Comparison of ENCODE assay signal across 12 cellular contexts in the genomic region with DNA sequence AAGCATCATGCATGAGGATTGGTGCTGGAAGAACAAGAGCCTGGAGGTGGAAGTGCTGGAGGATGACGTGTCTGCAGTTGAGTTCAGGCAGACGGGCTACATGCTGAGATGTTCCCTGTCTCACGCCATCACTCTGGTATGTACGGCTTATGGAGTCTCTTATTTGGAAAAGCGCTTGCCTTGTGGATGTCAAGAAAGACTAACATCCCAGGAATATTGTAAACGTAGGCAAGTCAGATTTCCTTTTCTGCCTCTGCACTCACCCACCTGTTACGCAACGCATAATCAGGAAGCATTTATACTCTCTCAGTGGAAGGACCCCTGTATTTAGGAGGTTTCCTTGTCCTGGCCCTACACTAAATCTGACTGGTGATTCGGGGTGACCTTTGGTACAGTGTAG. TPM values are rescaled to one million over a fixed set of nuclear protein-coding genes. Genes with fewer than 3 reads are reported as not detected.
DNase-seq lines count a peak whose midpoint lies in the region; TF ChIP-seq lines count a peak whose summit lies in the region.
"Not testable (repeated sequence)": the region's sequence is repeated elsewhere in the genome, so short reads cannot be mapped to it uniquely, and the experiment has no call there.
"Had no signal": no experiment of that assay in that cellular context is flagged by ENCODE, and none has a peak within 500 bp of the region (broad histone marks: within the 10 kb centered on the region; RNA-seq: fewer than 3 reads in every experiment).

No MANE protein-coding gene starts in this region.

- not testable (repeated sequence) for H3K27me3 ChIP-seq in A673 (replicated peaks; ENCODE audit: insufficient read depth, low read depth, low read length, poor library complexity); mesenchymal stem cell (ENCODE audit: control insufficient read depth in 1 of 2, insufficient read depth in 1 of 2, low read length in 2 of 2); sigmoid colon

- H3K18ac ChIP-seq in mesenchymal stem cell (ENCODE audit: low read depth in 1 of 2, low read length in 2 of 2), result not testable (repeated sequence)

- not testable (repeated sequence) for BruUV-seq in A673 (replicated peaks; lab: Mats Ljungman, UMichigan)

- H2BK5ac ChIP-seq in mesenchymal stem cell (ENCODE audit: low read depth, low read length, poor library complexity, severe bottlenecking), result not testable (repeated sequence)

- H2BK15ac ChIP-seq in mesenchymal stem cell (ENCODE audit: low read depth, poor library complexity, severe bottlenecking), result not testable (repeated sequence)

- not testable (repeated sequence) for H3K36me3 ChIP-seq in A673 (ENCODE audit: insufficient read depth, low read length, poor library complexity, severe bottlenecking); mesenchymal stem cell (ENCODE audit: control insufficient read depth in 1 of 2, insufficient read depth in 2 of 2, low read depth in 1 of 2, low read length in 2 of 2); sigmoid colon

- not testable (repeated sequence) for H2AK5ac ChIP-seq in mesenchymal stem cell (ENCODE audit: low read length, severe bottlenecking)

- not testable (repeated sequence) for H3K4me3 ChIP-seq in A673 (ENCODE audit: low read depth, low read length, poor library complexity, severe bottlenecking); NB4 (ENCODE audit: low read depth, low read length); choroid plexus epithelial cell (ENCODE audit: low read depth, low read length); mesenchymal stem cell (ENCODE audit: insufficient read depth in 1 of 2, low read depth in 1 of 2, low read length in 2 of 2); sigmoid colon

- H4K8ac ChIP-seq in mesenchymal stem cell (ENCODE audit: low read length), result not testable (repeated sequence)

- H3K4me1 ChIP-seq in A673 (ENCODE audit: insufficient read depth, low read length, poor library complexity, severe bottlenecking); mesenchymal stem cell (ENCODE audit: control insufficient read depth, insufficient read depth, low read depth, low read length); sigmoid colon: not testable (repeated sequence)

- TF ChIP-seq CTCF in A673 (conservative IDR thresholded peaks at IDR 0.05; ENCODE audit: low read depth, low read length); NB4 (IDR thresholded peaks at IDR 0.05; ENCODE audit: low read depth, low read length); choroid plexus epithelial cell (conservative IDR thresholded peaks at IDR 0.05; ENCODE audit: low read depth, low read length); sigmoid colon (IDR thresholded peaks at IDR 0.05): not testable (repeated sequence)

- H3K14ac ChIP-seq in mesenchymal stem cell (ENCODE audit: low read length in 2 of 2), result not testable (repeated sequence)

- not testable (repeated sequence) for H2AFZ ChIP-seq in mesenchymal stem cell (ENCODE audit: low read depth, low read length)

- not testable (repeated sequence) for H3K4me2 ChIP-seq in mesenchymal stem cell (ENCODE audit: low read length, poor library complexity, severe bottlenecking)

- TF ChIP-seq EP300 in sigmoid colon (IDR thresholded peaks at IDR 0.05), result not testable (repeated sequence)

- not testable (repeated sequence) for H2BK12ac ChIP-seq in mesenchymal stem cell (ENCODE audit: low read length in 2 of 2)

- POLR2A ChIA-PET in A673 (lab: Charles Lee; ENCODE audit: low non-redundant PET), result not testable (repeated sequence)

- CTCF ChIA-PET in A673 (lab: Charles Lee), result not testable (repeated sequence)

- 94% methylated on average over 3 of the region's 9 CpGs for WGBS in mesenchymal stem cell
- 90 to 92% methylated on average over 7 of the region's 9 CpGs for WGBS in sigmoid colon, 2 donors

- DNase-seq in A673 (ENCODE audit: low spot score) (peak; percentile 4), NB4 (ENCODE audit: low read depth) (peak; percentile 26), amniotic epithelial cell (ENCODE audit: low read depth) (peak; percentile 86), choroid plexus epithelial cell (ENCODE audit: low read depth) (peak; percentile 49), inferior parietal cortex (ENCODE audit: extremely low spot score) (peak; percentile 2), mesenchymal stem cell (peak; percentile 28), sigmoid colon (peak; percentile 56)

- not testable (repeated sequence) for H3K9me3 ChIP-seq in A673 (ENCODE audit: low read depth, low read length, poor library complexity, severe bottlenecking); mesenchymal stem cell (ENCODE audit: control insufficient read depth, low read length); sigmoid colon

- H2BK120ac ChIP-seq in mesenchymal stem cell (ENCODE audit: low read depth, low read length), result not testable (repeated sequence)

- TF ChIP-seq POLR2A in NB4 (IDR thresholded peaks at IDR 0.05; ENCODE audit: extremely low read depth, insufficient read length); sigmoid colon (IDR thresholded peaks at IDR 0.05): not testable (repeated sequence)

- H3K4ac ChIP-seq in mesenchymal stem cell (ENCODE audit: low read depth in 1 of 2, low read length in 2 of 2), result not testable (repeated sequence)

- H3K23ac ChIP-seq in mesenchymal stem cell (ENCODE audit: low read length in 2 of 2), result not testable (repeated sequence)

- not testable (repeated sequence) for H4K91ac ChIP-seq in mesenchymal stem cell (ENCODE audit: low read length)

- not testable (repeated sequence) for H3K27ac ChIP-seq in A673 (ENCODE audit: low read depth, low read length, poor library complexity, severe bottlenecking)
- H3K27ac ChIP-seq in mesenchymal stem cell (ENCODE audit: low read length, poor library complexity, severe bottlenecking) (peak overlapping the region; percentile 82), sigmoid colon (peak overlapping the region; percentile 43 to 74 (median 55))

- intact Hi-C loops in A673 (cut with micrococcal nuclease; ENCODE audit: unreplicated experiment); sigmoid colon (cut with DNase I): not testable (repeated sequence)

- not testable (repeated sequence) for H3K79me1 ChIP-seq in mesenchymal stem cell (replicated peaks; ENCODE audit: low read length, poor library complexity, severe bottlenecking)

- not testable (repeated sequence) for H3K9ac ChIP-seq in mesenchymal stem cell (ENCODE audit: low read length)

RNA-seq across cellular contexts. Expression of a gene that starts 32.7 kb away (rescaled TPM):
- total RNA-seq in A673 (2021) (39.9 and 48.1 TPM in 2 replicates), sigmoid colon (10 to 100 TPM; 18.7 to 41.7 (median 40.3) TPM)
- polyA plus RNA-seq in mesenchymal stem cell (2013, experiment 1 of 2), result 63.2 TPM
- polyA plus RNA-seq in mesenchymal stem cell (2013, experiment 2 of 2), result 64.8 TPM
- polyA plus RNA-seq in sigmoid colon, result 10 to 100 TPM in 1 of 3 donors, 1 to 10 TPM in 2; 1.2 to 12.1 (median 6.5) TPM

RNA-seq across cellular contexts. Expression of a gene that starts 41.8 kb away (rescaled TPM):
- total RNA-seq in A673 (2021) (not detected in 2 replicates), sigmoid colon (1 to 10 TPM in 2 of 4 donors, under 1 TPM in 1, not detected in 1; 0.66 to 1.8 (median 1.7) TPM)
- 4.8 TPM for polyA plus RNA-seq in mesenchymal stem cell (2013, experiment 1 of 2)
- polyA plus RNA-seq in mesenchymal stem cell (2013, experiment 2 of 2), result 4.8 TPM
- polyA plus RNA-seq in sigmoid colon, result 10 to 100 TPM in 2 of 3 donors, 1 to 10 TPM in 1; 7.4 to 22.2 (median 11.4) TPM
- total RNA-seq: B cell; CD4-positive, alpha-beta T cell; CD8-positive, alpha-beta memory T cell; GM12878; GM23248 had no signal

Comparison
In these comparisons a context has a peak if more than half of its experiments do, and no peak if none do; other contexts are left out.
1. DNase-seq: peak in every context shown above with its lines; median percentile 86 in amniotic epithelial cell; 56 in sigmoid colon; 49 in choroid plexus epithelial cell; 28 in mesenchymal stem cell; 26 in NB4; 4 in A673; 2 in inferior parietal cortex.